ENCODE assay signal across 17 cellular contexts in the genomic region with DNA sequence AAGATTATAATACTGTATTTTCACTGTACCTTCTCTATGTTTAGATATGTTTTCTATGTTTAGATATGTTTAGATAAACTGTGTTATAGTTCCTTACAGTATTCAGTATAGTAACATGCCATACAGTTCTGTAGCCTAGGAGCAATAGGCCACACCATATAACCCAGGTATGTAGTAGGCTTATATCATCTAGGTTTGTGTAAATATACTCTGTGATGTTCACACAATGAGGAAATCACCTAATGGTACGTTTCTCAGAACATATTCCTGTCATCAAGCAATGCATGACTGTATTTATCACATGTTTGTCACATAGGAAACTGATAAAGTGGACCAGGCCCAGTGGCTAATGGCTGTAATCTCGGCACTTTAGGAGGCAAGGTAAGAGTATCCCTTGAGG. TPM values are rescaled to one million over a fixed set of nuclear protein-coding genes. Genes with fewer than 3 reads are reported as not detected.
DNase-seq lines count a peak whose midpoint lies in the region; ATAC-seq and TF ChIP-seq lines count a peak whose summit lies in the region.
"Had no signal": no experiment of that assay in that cellular context is flagged by ENCODE, and none has a peak within 500 bp of the region (broad histone marks: within the 10 kb centered on the region; RNA-seq: fewer than 3 reads in every experiment).

No MANE protein-coding gene starts in this region.

- intact Hi-C loops in natural killer cell (cut with micrococcal nuclease) (no loop called here), left colon (cut with DNase I, micrococcal nuclease) (no loop called here), esophagus muscularis mucosa (cut with DNase I) (no loop called here)

- CTCF ChIA-PET in activated CD8-positive, alpha-beta T cell treated with anti-CD3 and anti-CD28 coated beads, Interleukin-2, amount 10 ng/mL, durations not matched to agents 7 days and 5 days (lab: Charles Lee), result interaction anchor here (1.4 kb wide), 1 partner anchor 413 kb away, joined by 3 read pairs; no protein-coding TSS in a partner anchor

- TF ChIP-seq CTCF in natural killer cell (IDR thresholded peaks at IDR 0.05) (no peak), esophagus muscularis mucosa (IDR thresholded peaks at IDR 0.05) (no peak)

- POLR2A ChIA-PET in activated CD8-positive, alpha-beta T cell treated with anti-CD3 and anti-CD28 coated beads, Interleukin-2, amount 10 ng/mL, durations not matched to agents 7 days and 5 days (lab: Charles Lee), result no interaction called here

- H3K36me3 Mint-ChIP-seq in natural killer cell (no peaks in the 10 kb centered on the region), T-helper 17 cell (ENCODE audit: low read depth) (no peaks in the 10 kb centered on the region)
- no peaks in the 10 kb centered on the region for H3K36me3 Mint-ChIP-seq in natural killer cell treated with Interleukin-12 subunit alpha and Interleukin-12 subunit beta and Interleukin-15 and Interleukin-18, amount 100 ng/mL, for 72 hours
- peaks cover 10 to 29% of the 10 kb centered on the region in 2 donors for H3K36me3 Mint-ChIP-seq in stimulated activated naive B cell treated with anti-CD40 and anti-IgM and Interleukin-4, amounts not matched to agents 10 μg/mL and 1 μg/mL and 100 μg/mL, for 72 hours
- peaks cover 28% of the 10 kb centered on the region for H3K36me3 Mint-ChIP-seq in activated CD8-positive, alpha-beta T cell treated with anti-CD3 and anti-CD28 coated beads, Interleukin-2, amount 10 ng/mL, durations not matched to agents 7 days and 5 days (ENCODE audit: low read depth)

- H3K27me3 Mint-ChIP-seq in natural killer cell (ENCODE audit: low read depth in 2 of 2), result no peaks in the 10 kb centered on the region
- no peaks in the 10 kb centered on the region for H3K27me3 Mint-ChIP-seq in natural killer cell treated with Interleukin-12 subunit alpha and Interleukin-12 subunit beta and Interleukin-15 and Interleukin-18, amount 100 ng/mL, for 72 hours
- no peaks in the 10 kb centered on the region for H3K27me3 Mint-ChIP-seq in T-helper 17 cell
- no peaks in the 10 kb centered on the region for H3K27me3 Mint-ChIP-seq in stimulated activated naive B cell treated with anti-CD40 and anti-IgM and Interleukin-4, amounts not matched to agents 10 μg/mL and 1 μg/mL and 100 μg/mL, for 72 hours
- H3K27me3 Mint-ChIP-seq in activated CD8-positive, alpha-beta T cell treated with anti-CD3 and anti-CD28 coated beads, Interleukin-2, amount 10 ng/mL, durations not matched to agents 7 days and 5 days (ENCODE audit: low read depth), result no peaks in the 10 kb centered on the region
- H3K27me3 Mint-ChIP-seq: CD8-positive, alpha-beta memory T cell had no signal

- H3K27ac Mint-ChIP-seq in natural killer cell (peak overlapping the region; percentile 35 to 74), T-helper 17 cell (peak overlapping the region; percentile 29)
- H3K27ac Mint-ChIP-seq in natural killer cell treated with Interleukin-12 subunit alpha and Interleukin-12 subunit beta and Interleukin-15 and Interleukin-18, amount 100 ng/mL, for 72 hours, result peak overlapping the region in 1 of 2 donors; percentile 25
- H3K27ac Mint-ChIP-seq in stimulated activated naive B cell treated with anti-CD40 and anti-IgM and Interleukin-4, amounts not matched to agents 10 μg/mL and 1 μg/mL and 100 μg/mL, for 72 hours, result peak overlapping the region; percentile 51
- no peak overlapping the region for H3K27ac Mint-ChIP-seq in activated CD8-positive, alpha-beta T cell treated with anti-CD3 and anti-CD28 coated beads, Interleukin-2, amount 10 ng/mL, durations not matched to agents 7 days and 5 days

- no peak for ATAC-seq in natural killer cell
- ATAC-seq in natural killer cell treated with Interleukin-12 subunit alpha and Interleukin-12 subunit beta and Interleukin-15 and Interleukin-18, amount 100 ng/mL, for 72 hours, result no peak
- ATAC-seq in T-helper 17 cell, result no peak
- ATAC-seq in left colon, result peak; percentile 77
- no peak for ATAC-seq in stimulated activated naive B cell treated with anti-CD40 and anti-IgM and Interleukin-4, amounts not matched to agents 10 μg/mL and 1 μg/mL and 100 μg/mL, for 72 hours (replicated peaks)
- ATAC-seq in activated CD8-positive, alpha-beta T cell treated with anti-CD3 and anti-CD28 coated beads, Interleukin-2, amount 10 ng/mL, durations not matched to agents 7 days and 5 days, result no peak
- ATAC-seq: GM12878 had no signal

- H3K4me3 ChIP-seq in esophagus muscularis mucosa, result no peak overlapping the region
- H3K4me3 ChIP-seq: GM12878, GM23248 had no signal

- no peaks in the 10 kb centered on the region for H3K4me1 ChIP-seq in esophagus muscularis mucosa
- H3K4me1 ChIP-seq: BE2C, Caco-2 had no signal

- no peak overlapping the region for H3K27ac ChIP-seq in esophagus muscularis mucosa (replicated peaks in 1 of 4)
- H3K27ac ChIP-seq: C4-2B, GM23248, HL-60 had no signal

- H3K9me3 ChIP-seq in T-helper 17 cell (ENCODE audit: control insufficient read depth, low read length, poor library complexity, severe bottlenecking), result no peaks in the 10 kb centered on the region
- H3K9me3 ChIP-seq in esophagus muscularis mucosa, result no peaks in the 10 kb centered on the region
- H3K9me3 ChIP-seq: BE2C, Caco-2 had no signal

- DNase-seq in natural killer cell (no peak), T-helper 17 cell (no peak), left colon (no peak), NCI-H2029 treated with DMSO at 0.1 percent for 48 hours (lab: John Stamatoyannopoulos, UW) (no peak), esophagus muscularis mucosa (ENCODE audit: extremely low spot score) (no peak)
- DNase-seq in natural killer cell treated with Interleukin-12 subunit alpha and Interleukin-12 subunit beta and Interleukin-15 and Interleukin-18, amount 100 ng/mL, for 72 hours (ENCODE audit: low spot score), result no peak
- no peak for DNase-seq in stimulated activated naive B cell treated with anti-CD40 and anti-IgM and Interleukin-4, amounts not matched to agents 10 μg/mL and 1 μg/mL and 100 μg/mL, for 72 hours
- no peak for DNase-seq in activated CD8-positive, alpha-beta T cell treated with anti-CD3 and anti-CD28 coated beads, Interleukin-2, amount 10 ng/mL, durations not matched to agents 7 days and 5 days
- DNase-seq: BE2C; Caco-2; CD8-positive, alpha-beta memory T cell; DMS79; GM23248 had no signal

- TF ChIP-seq EP300 in esophagus muscularis mucosa (IDR thresholded peaks at IDR 0.05), result no peak

- no peaks in the 10 kb centered on the region for H3K9me3 Mint-ChIP-seq in natural killer cell
- no peaks in the 10 kb centered on the region for H3K9me3 Mint-ChIP-seq in natural killer cell treated with Interleukin-12 subunit alpha and Interleukin-12 subunit beta and Interleukin-15 and Interleukin-18, amount 100 ng/mL, for 72 hours
- peaks cover 2% of the 10 kb centered on the region in 2 donors for H3K9me3 Mint-ChIP-seq in stimulated activated naive B cell treated with anti-CD40 and anti-IgM and Interleukin-4, amounts not matched to agents 10 μg/mL and 1 μg/mL and 100 μg/mL, for 72 hours
- no peaks in the 10 kb centered on the region for H3K9me3 Mint-ChIP-seq in activated CD8-positive, alpha-beta T cell treated with anti-CD3 and anti-CD28 coated beads, Interleukin-2, amount 10 ng/mL, durations not matched to agents 7 days and 5 days (ENCODE audit: insufficient read depth)
- H3K9me3 Mint-ChIP-seq: CD8-positive, alpha-beta memory T cell had no signal

- H3K4me1 Mint-ChIP-seq in natural killer cell (peaks cover 6% of the 10 kb centered on the region in 2 donors), T-helper 17 cell (peaks cover 6% of the 10 kb centered on the region)
- peaks cover 0 to 5% of the 10 kb centered on the region in 2 donors for H3K4me1 Mint-ChIP-seq in natural killer cell treated with Interleukin-12 subunit alpha and Interleukin-12 subunit beta and Interleukin-15 and Interleukin-18, amount 100 ng/mL, for 72 hours (ENCODE audit: low read depth in 2 of 2)
- no peaks in the 10 kb centered on the region for H3K4me1 Mint-ChIP-seq in stimulated activated naive B cell treated with anti-CD40 and anti-IgM and Interleukin-4, amounts not matched to agents 10 μg/mL and 1 μg/mL and 100 μg/mL, for 72 hours
- H3K4me1 Mint-ChIP-seq in activated CD8-positive, alpha-beta T cell treated with anti-CD3 and anti-CD28 coated beads, Interleukin-2, amount 10 ng/mL, durations not matched to agents 7 days and 5 days (ENCODE audit: low read depth), result peaks cover 6% of the 10 kb centered on the region

- no peak for TF ChIP-seq POLR2A in esophagus muscularis mucosa (IDR thresholded peaks at IDR 0.05; ENCODE audit: low read depth)

- WGBS in esophagus muscularis mucosa, result 82% methylated on average over 2 of the region's 2 CpGs

- H3K27me3 ChIP-seq in esophagus muscularis mucosa, result no peaks in the 10 kb centered on the region
- H3K27me3 ChIP-seq: BE2C had no signal

- H3K4me3 Mint-ChIP-seq in natural killer cell (no peak overlapping the region), T-helper 17 cell (no peak overlapping the region)
- H3K4me3 Mint-ChIP-seq in natural killer cell treated with Interleukin-12 subunit alpha and Interleukin-12 subunit beta and Interleukin-15 and Interleukin-18, amount 100 ng/mL, for 72 hours, result no peak overlapping the region
- H3K4me3 Mint-ChIP-seq in stimulated activated naive B cell treated with anti-CD40 and anti-IgM and Interleukin-4, amounts not matched to agents 10 μg/mL and 1 μg/mL and 100 μg/mL, for 72 hours, result no peak overlapping the region
- no peak overlapping the region for H3K4me3 Mint-ChIP-seq in activated CD8-positive, alpha-beta T cell treated with anti-CD3 and anti-CD28 coated beads, Interleukin-2, amount 10 ng/mL, durations not matched to agents 7 days and 5 days
- H3K4me3 Mint-ChIP-seq: CD8-positive, alpha-beta memory T cell had no signal

- H3K36me3 ChIP-seq in esophagus muscularis mucosa, result peaks cover 0 to 27% (median 5%) of the 10 kb centered on the region in 4 donors
- H3K36me3 ChIP-seq: BE2C had no signal

RNA-seq across cellular contexts. Expression of a gene that starts 43.9 kb away (rescaled TPM):
- 10 to 100 TPM; 76.6 to 89.8 (median 87.7) TPM for total RNA-seq in natural killer cell
- 10 to 100 TPM; 59.2 to 62.5 TPM for total RNA-seq in natural killer cell treated with Interleukin-12 subunit alpha and Interleukin-12 subunit beta and Interleukin-15 and Interleukin-18, amount 100 ng/mL, for 72 hours
- total RNA-seq in T-helper 17 cell, result 100 to 1,000 TPM in 1 of 2 donors, 10 to 100 TPM in 1; 86.8 to 104 TPM
- 10 to 100 TPM; 38.3 to 54.1 TPM for total RNA-seq in left colon
- total RNA-seq in esophagus muscularis mucosa, result 10 to 100 TPM; 19.5 to 34.1 (median 24.1) TPM
- 10 to 100 TPM; 84.2 to 94.3 TPM for total RNA-seq in activated CD8-positive, alpha-beta T cell treated with anti-CD3 and anti-CD28 coated beads, Interleukin-2, amount 10 ng/mL, durations not matched to agents 7 days and 5 days

RNA-seq across cellular contexts. Expression of a gene that starts 54.2 kb away (rescaled TPM):
- total RNA-seq in natural killer cell (not detected), T-helper 17 cell (under 1 TPM in 1 of 2 donors, not detected in 1; 0.29 TPM), left colon (10 to 100 TPM; 11.3 to 11.8 TPM), esophagus muscularis mucosa (under 1 TPM in 1 of 4 donors, not detected in 3; 0.23 TPM)
- total RNA-seq in natural killer cell treated with Interleukin-12 subunit alpha and Interleukin-12 subunit beta and Interleukin-15 and Interleukin-18, amount 100 ng/mL, for 72 hours, result under 1 TPM; 0.19 to 0.20 TPM
- not detected for total RNA-seq in activated CD8-positive, alpha-beta T cell treated with anti-CD3 and anti-CD28 coated beads, Interleukin-2, amount 10 ng/mL, durations not matched to agents 7 days and 5 days
- total RNA-seq: Caco-2; CD8-positive, alpha-beta memory T cell; G401; GM12878; GM23248 had no signal

Comparison
In these comparisons a context has a peak if more than half of its experiments do, and no peak if none do; other contexts are left out.
1. RNA of a gene that starts 54.2 kb away (total RNA-seq): 11.3 to 11.8 TPM in left colon; 0.29 TPM in T-helper 17 cell, 0.19 to 0.20 TPM in natural killer cell treated with Interleukin-12 subunit alpha and Interleukin-12 subunit beta and Interleukin-15 and Interleukin-18, amount 100 ng/mL, for 72 hours, not detected in activated CD8-positive, alpha-beta T cell treated with anti-CD3 and anti-CD28 coated beads, Interleukin-2, amount 10 ng/mL, durations not matched to agents 7 days and 5 days, not detected in natural killer cell and 0.23 TPM in esophagus muscularis mucosa; every median in the first group is over 4 times any median in the second.